1 cellular context compared by ENCODE assay signal in genomic region chr20:63542696-63543095, GRCh38.
TF ChIP-seq lines count a peak whose summit lies in the region.

No MANE protein-coding gene starts in this region.

TF ChIP-seq in H1, 55 proteins besides CTCF, POLR2A, EP300 and RAD21:
- TF ChIP-seq SIN3A (conservative IDR thresholded peaks at IDR 0.05 in 1 of 2, IDR thresholded peaks at IDR 0.05 in 1 of 2; ENCODE audit: low read depth in 1 of 2, low read length in 2 of 2) (no peak), CTBP2 (IDR thresholded peaks at IDR 0.05; ENCODE audit: borderline replicate concordance, insufficient read depth, insufficient read length, low read length) (no peak), BACH1 (IDR thresholded peaks at IDR 0.05; ENCODE audit: low read length) (no peak), BCL11A (IDR thresholded peaks at IDR 0.05; ENCODE audit: low read depth in 2 of 2, low read length in 2 of 2) (no peak), TBP (IDR thresholded peaks at IDR 0.05; ENCODE audit: low read depth, low read length) (no peak), YY1 (IDR thresholded peaks at IDR 0.05; ENCODE audit: low read depth, low read length) (no peak), KDM5A (IDR thresholded peaks at IDR 0.05; ENCODE audit: low read length) (no peak), SP1 (IDR thresholded peaks at IDR 0.05; ENCODE audit: low read depth, low read length) (no peak), ATF3 (IDR thresholded peaks at IDR 0.05; ENCODE audit: insufficient read depth, low read depth, low read length) (no peak), RXRA (IDR thresholded peaks at IDR 0.05; ENCODE audit: insufficient read depth, low read depth, low read length) (no peak)
TF ChIP-seq in H1: peak in this region for 0.
